3 cellular contexts compared by ENCODE assay signal in genomic region chr1:227942021-227942715, GRCh38.
TF ChIP-seq lines count a peak whose summit lies in the region.

No MANE protein-coding gene starts in this region.

TF ChIP-seq in SK-N-SH, 30 proteins besides CTCF, POLR2A, EP300 and RAD21:
- TF ChIP-seq SIN3A (IDR thresholded peaks at IDR 0.05; ENCODE audit: borderline replicate concordance, low read depth, low read length), result no peak
- TF ChIP-seq USF2 (IDR thresholded peaks at IDR 0.05; ENCODE audit: borderline replicate concordance, low read depth, low read length), result no peak
- TF ChIP-seq YY1 (IDR thresholded peaks at IDR 0.05; ENCODE audit: low read depth), result no peak
- no peak for TF ChIP-seq EZH2phosphoT487 (IDR thresholded peaks at IDR 0.05; ENCODE audit: borderline replicate concordance, low read depth)
- no peak for TF ChIP-seq NRF1 (IDR thresholded peaks at IDR 0.05; ENCODE audit: low read depth, low read length)
- no peak for TF ChIP-seq ELF1 (IDR thresholded peaks at IDR 0.05)
- TF ChIP-seq POLR2AphosphoS5 (IDR thresholded peaks at IDR 0.05; ENCODE audit: low read depth, low read length), result no peak
- TF ChIP-seq RXRA (IDR thresholded peaks at IDR 0.05; ENCODE audit: borderline replicate concordance, low read depth), result no peak
- no peak for TF ChIP-seq ZBTB33 (IDR thresholded peaks at IDR 0.05; ENCODE audit: borderline replicate concordance, low read depth)
- TF ChIP-seq GABPA (IDR thresholded peaks at IDR 0.05; ENCODE audit: low read depth), result no peak
- TF ChIP-seq NFIC (IDR thresholded peaks at IDR 0.05; ENCODE audit: borderline replicate concordance), result no peak
- no peak for TF ChIP-seq MAX (IDR thresholded peaks at IDR 0.05; ENCODE audit: low read depth)
TF ChIP-seq in SK-N-SH: peak in this region for 0.

TF ChIP-seq in SK-N-SH treated with all-trans-retinoic acid at 6 μM for 48 hours, 23 proteins besides CTCF, POLR2A, EP300 and RAD21:
- TF ChIP-seq RARB (CRISPR knock-in tag; IDR thresholded peaks at IDR 0.05) (no peak), ZC3H10 (CRISPR knock-in tag; IDR thresholded peaks at IDR 0.05) (no peak), POU6F1 (CRISPR knock-in tag; IDR thresholded peaks at IDR 0.05; ENCODE audit: borderline replicate concordance, low read depth) (no peak), ESRRG (CRISPR knock-in tag; IDR thresholded peaks at IDR 0.05) (no peak), ZFP30 (CRISPR knock-in tag; IDR thresholded peaks at IDR 0.05) (no peak), ZNF70 (CRISPR knock-in tag; IDR thresholded peaks at IDR 0.05) (no peak), ZFP3 (CRISPR knock-in tag; IDR thresholded peaks at IDR 0.05) (no peak), BACH2 (CRISPR knock-in tag; IDR thresholded peaks at IDR 0.05; ENCODE audit: borderline replicate concordance) (no peak), GLIS3 (CRISPR knock-in tag; IDR thresholded peaks at IDR 0.05) (no peak), ZNF565 (CRISPR knock-in tag; conservative IDR thresholded peaks at IDR 0.05; ENCODE audit: low read depth) (no peak), SNAI2 (CRISPR knock-in tag; IDR thresholded peaks at IDR 0.05) (no peak), PATZ1 (CRISPR knock-in tag; IDR thresholded peaks at IDR 0.05; ENCODE audit: borderline replicate concordance) (no peak), CSRNP3 (CRISPR knock-in tag; IDR thresholded peaks at IDR 0.05) (no peak), PPARA (CRISPR knock-in tag; IDR thresholded peaks at IDR 0.05; ENCODE audit: borderline replicate concordance) (no peak), ISL1 (CRISPR knock-in tag; IDR thresholded peaks at IDR 0.05) (no peak), TSHZ2 (CRISPR knock-in tag; IDR thresholded peaks at IDR 0.05) (no peak), OSR1 (CRISPR knock-in tag; IDR thresholded peaks at IDR 0.05) (no peak), ARNTL (CRISPR knock-in tag; IDR thresholded peaks at IDR 0.05; ENCODE audit: borderline replicate concordance, low read depth) (no peak), CSDC2 (CRISPR knock-in tag; IDR thresholded peaks at IDR 0.05) (no peak)

TF ChIP-seq in HepG2, 621 proteins besides CTCF, POLR2A, EP300 and RAD21:
- TF ChIP-seq STAG1 (CRISPR knock-in tag; IDR thresholded peaks at IDR 0.05) (peak; percentile 27; the same call in 1 of the 2 replicates), SRSF1 (optimal IDR thresholded peaks at IDR 0.05; ENCODE audit: low read depth, low read length) (no peak)
